16 cellular contexts compared by ENCODE assay signal in the genomic region with DNA sequence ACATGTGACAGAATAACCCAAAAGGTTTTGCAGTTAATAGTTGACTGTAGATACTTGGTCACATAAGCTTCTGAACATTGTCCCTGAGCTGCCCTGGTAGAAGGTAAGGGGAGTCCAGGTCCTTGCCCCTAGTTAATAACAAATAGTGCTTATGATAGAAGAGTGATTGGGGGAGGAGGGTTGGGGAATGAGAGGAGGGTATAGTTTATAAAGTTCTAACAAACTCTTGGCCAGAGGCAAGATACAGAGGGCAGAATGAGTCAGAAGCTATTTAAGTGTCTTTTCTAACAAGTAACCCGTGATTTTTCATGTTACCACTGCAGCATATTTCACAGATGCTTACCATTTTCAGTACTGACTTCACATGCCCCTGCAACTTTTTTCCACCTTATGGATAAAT. TPM values are rescaled to one million over a fixed set of nuclear protein-coding genes. Genes with fewer than 3 reads are reported as not detected.
DNase-seq lines count a peak whose midpoint lies in the region; ATAC-seq and TF ChIP-seq lines count a peak whose summit lies in the region.
"Had no signal": no experiment of that assay in that cellular context is flagged by ENCODE, and none has a peak within 500 bp of the region (broad histone marks: within the 10 kb centered on the region; RNA-seq: fewer than 3 reads in every experiment).

No MANE protein-coding gene starts in this region.

- no peak overlapping the region for H2AFZ ChIP-seq in fibroblast of lung (ENCODE audit: low read length)

- no peak overlapping the region for H3K4me2 ChIP-seq in fibroblast of lung (ENCODE audit: extremely low read depth, insufficient read depth, low read length)

- no peak overlapping the region for H3K4me3 ChIP-seq in fibroblast of lung (replicated peaks in 1 of 4; ENCODE audit: control extremely low read depth in 1 of 4, insufficient read depth in 1 of 4, low read depth in 3 of 4, low read length in 4 of 4)
- no peak overlapping the region for H3K4me3 ChIP-seq in neutrophil (ENCODE audit: low read depth in 1 of 2, low read length in 1 of 2)
- H3K4me3 ChIP-seq in SJCRH30 = no peak overlapping the region
- H3K4me3 ChIP-seq: adrenal gland, prostate gland had no signal

- H3K9me3 ChIP-seq in fibroblast of lung (ENCODE audit: control insufficient read depth, insufficient read depth, low read depth, low read length) = no peaks in the 10 kb centered on the region
- H3K9me3 ChIP-seq in neutrophil = no peaks in the 10 kb centered on the region
- H3K9me3 ChIP-seq in SJCRH30 (replicated peaks) = no peaks in the 10 kb centered on the region
- H3K9me3 ChIP-seq: adrenal gland, prostate gland had no signal

- TF ChIP-seq CTCF in fibroblast of lung (conservative IDR thresholded peaks at IDR 0.05 in 1 of 2, IDR thresholded peaks at IDR 0.05 in 1 of 2; ENCODE audit: low read depth in 1 of 2, low read length in 2 of 2) (no peak), neutrophil (IDR thresholded peaks at IDR 0.05) (no peak)

- DNase-seq in RPMI7951 (ENCODE audit: low read depth) = peak; percentile 26
- DNase-seq in fibroblast of lung (ENCODE audit: low read depth in 2 of 2) = peak; percentile 11 to 74
- DNase-seq in NCI-H1417 treated with DMSO at 0.1 percent for 48 hours (lab: John Stamatoyannopoulos, UW) = no peak
- no peak for DNase-seq in SJCRH30
- no peak for DNase-seq in HK-2 (ENCODE audit: unreplicated experiment)
- DNase-seq: adrenal gland, midbrain, NCI-H1048, WERI-Rb-1 had no signal

- no peaks in the 10 kb centered on the region for H3K79me2 ChIP-seq in fibroblast of lung (ENCODE audit: control insufficient read depth, insufficient read depth, low read length)

- H3K36me3 ChIP-seq in fibroblast of lung (ENCODE audit: control insufficient read depth, insufficient read depth, low read length) = peaks cover 5% of the 10 kb centered on the region
- H3K36me3 ChIP-seq in neutrophil = peaks cover 41% of the 10 kb centered on the region
- H3K36me3 ChIP-seq in SJCRH30 = peaks cover 26% of the 10 kb centered on the region
- H3K36me3 ChIP-seq: prostate gland had no signal

- H3K4me1 ChIP-seq in fibroblast of lung (ENCODE audit: control insufficient read depth, extremely low read depth, insufficient read depth, low read length) (no peaks in the 10 kb centered on the region), neutrophil (ENCODE audit: control insufficient read depth in 1 of 2, insufficient read depth in 1 of 2, low read depth in 1 of 2, low read length in 1 of 2) (peaks cover 33 to 46% of the 10 kb centered on the region in 2 experiments), SJCRH30 (no peaks in the 10 kb centered on the region)
- H3K4me1 ChIP-seq: adrenal gland, prostate gland had no signal

- no peaks in the 10 kb centered on the region for H4K20me1 ChIP-seq in fibroblast of lung (ENCODE audit: control insufficient read depth, extremely low read depth, insufficient read depth, low read length)

- no peak overlapping the region for H3K9ac ChIP-seq in fibroblast of lung (ENCODE audit: insufficient read depth, low read length)

- ATAC-seq in GM18861 (IDR thresholded peaks at IDR 0.05; ENCODE audit: unreplicated experiment) (peak; percentile 42), HG03442 (IDR thresholded peaks at IDR 0.05; ENCODE audit: unreplicated experiment) (no peak)

- H3K27ac ChIP-seq in fibroblast of lung (ENCODE audit: insufficient read depth, low read length) (no peak overlapping the region), neutrophil (peak overlapping the region; percentile 70), SJCRH30 (no peak overlapping the region)
- H3K27ac ChIP-seq: adrenal gland, C4-2B, prostate gland, WERI-Rb-1 had no signal

- no peaks in the 10 kb centered on the region for H3K27me3 ChIP-seq in fibroblast of lung (ENCODE audit: control insufficient read depth, insufficient read depth, low read length)
- H3K27me3 ChIP-seq in neutrophil = no peaks in the 10 kb centered on the region
- H3K27me3 ChIP-seq in SJCRH30 = no peaks in the 10 kb centered on the region
- H3K27me3 ChIP-seq: adrenal gland had no signal

RNA-seq across cellular contexts. Expression of a gene that starts 26.7 kb away (rescaled TPM):
- total RNA-seq in RPMI7951 (2014; rRNA removed; shearing (Covaris generic)) = not detected in 2 replicates
- not detected in 2 replicates for total RNA-seq in fibroblast of lung
- not detected in 2 replicates for polyA plus RNA-seq in fibroblast of lung
- polyA plus RNA-seq in fibroblast of lung (2012) = not detected in 2 replicates
- polyA minus RNA-seq in fibroblast of lung (ENCODE audit: low replicate concordance) = not detected in 2 replicates
- not detected in 2 replicates for total RNA-seq in SJCRH30 (2014; rRNA removed; shearing (Covaris generic))
- total RNA-seq: adrenal gland, Daoy, prostate gland, urinary bladder had no signal
- polyA plus RNA-seq: adrenal gland, urinary bladder had no signal

RNA-seq across cellular contexts. Expression of a gene that starts 57.2 kb away (rescaled TPM):
- total RNA-seq in RPMI7951 (2014; rRNA removed; shearing (Covaris generic)) = not detected in 2 replicates
- 1.2 and 2.1 TPM in 2 replicates for total RNA-seq in fibroblast of lung
- polyA plus RNA-seq in fibroblast of lung = 1.1 and 2.0 TPM in 2 replicates
- polyA plus RNA-seq in fibroblast of lung (2012) = 0.80 and 1.7 TPM in 2 replicates
- not detected in 2 replicates for polyA minus RNA-seq in fibroblast of lung (ENCODE audit: low replicate concordance)
- total RNA-seq in SJCRH30 (2014; rRNA removed; shearing (Covaris generic)) = not detected in 2 replicates
- total RNA-seq: Daoy had no signal

Comparison
In these comparisons a context has a peak if more than half of its experiments do, and no peak if none do; other contexts are left out.
1. DNase-seq: peak in RPMI7951 (single experiment) and fibroblast of lung (2 of 2); none in NCI-H1417 treated with DMSO at 0.1 percent for 48 hours (single experiment), SJCRH30 (0 of 2) and HK-2 (single experiment).